9 cellular contexts compared by ENCODE assay signal in the genomic region with DNA sequence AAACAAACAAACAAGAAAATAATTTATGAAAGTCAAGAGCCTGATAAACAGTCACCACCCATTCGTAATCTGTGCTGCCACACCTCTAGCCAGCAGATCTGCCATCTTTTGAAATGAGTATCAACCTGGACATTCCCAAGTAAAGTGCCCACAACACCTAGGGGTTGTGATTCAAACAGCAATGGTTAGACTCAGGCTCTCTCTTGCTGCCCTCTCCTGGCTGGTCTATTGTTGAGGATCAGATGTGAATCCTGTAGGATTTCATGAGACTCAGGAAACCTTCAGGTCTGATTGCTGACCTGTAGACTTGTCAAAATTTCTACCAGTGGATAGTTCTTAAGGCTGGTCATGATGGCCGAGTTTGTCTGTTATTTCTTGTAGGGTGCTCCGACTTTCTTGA. TPM values are rescaled to one million over a fixed set of nuclear protein-coding genes. Genes with fewer than 3 reads are reported as not detected.
DNase-seq lines count a peak whose midpoint lies in the region; ATAC-seq and TF ChIP-seq lines count a peak whose summit lies in the region.
"Had no signal": no experiment of that assay in that cellular context is flagged by ENCODE, and none has a peak within 500 bp of the region (broad histone marks: within the 10 kb centered on the region; RNA-seq: fewer than 3 reads in every experiment).

No MANE protein-coding gene starts in this region.

- no peak overlapping the region for H3K4me3 Mint-ChIP-seq in activated CD4-positive, alpha-beta T cell treated with anti-CD3 and anti-CD28 coated beads, Interleukin-2, amount 10 ng/mL, durations not matched to agents 7 days and 5 days
- H3K4me3 Mint-ChIP-seq in stimulated activated memory B cell treated with anti-CD40 and anti-IgM and Interleukin-4, amounts not matched to agents 10 μg/mL and 1 μg/mL and 100 μg/mL, for 72 hours = no peak overlapping the region
- H3K4me3 Mint-ChIP-seq: activated naive CD4-positive, alpha-beta T cell treated with anti-CD3 and anti-CD28 coated beads, Interleukin-2, amount 50 U/mL, for 24 hours had no signal

- no peak for ATAC-seq in stimulated activated memory B cell treated with anti-CD40 and anti-IgM and Interleukin-4, amounts not matched to agents 10 μg/mL and 1 μg/mL and 100 μg/mL, for 72 hours
- no peak for ATAC-seq in HG03432 (IDR thresholded peaks at IDR 0.05; ENCODE audit: unreplicated experiment)

- H3K27ac Mint-ChIP-seq in activated CD4-positive, alpha-beta T cell treated with anti-CD3 and anti-CD28 coated beads, Interleukin-2, amount 10 ng/mL, durations not matched to agents 7 days and 5 days = no peak overlapping the region
- H3K27ac Mint-ChIP-seq in stimulated activated memory B cell treated with anti-CD40 and anti-IgM and Interleukin-4, amounts not matched to agents 10 μg/mL and 1 μg/mL and 100 μg/mL, for 72 hours = peak overlapping the region; percentile 56

- peaks cover 69% of the 10 kb centered on the region for H3K4me1 Mint-ChIP-seq in activated CD4-positive, alpha-beta T cell treated with anti-CD3 and anti-CD28 coated beads, Interleukin-2, amount 10 ng/mL, durations not matched to agents 7 days and 5 days
- H3K4me1 Mint-ChIP-seq in stimulated activated memory B cell treated with anti-CD40 and anti-IgM and Interleukin-4, amounts not matched to agents 10 μg/mL and 1 μg/mL and 100 μg/mL, for 72 hours = peaks cover 43% of the 10 kb centered on the region

- H3K9me3 ChIP-seq in esophagus squamous epithelium = no peaks in the 10 kb centered on the region

- DNase-seq in activated CD4-positive, alpha-beta T cell treated with anti-CD3 and anti-CD28 coated beads, Interleukin-2, amount 10 ng/mL, durations not matched to agents 7 days and 5 days = peak; percentile 7
- DNase-seq in activated CD4-positive, alpha-beta T cell treated with anti-CD3 and anti-CD28 coated beads, Interleukin-2, amount 50 U/mL, for 4 hours = no peak
- peak; percentile 80 for DNase-seq in NCI-H69 (lab: John Stamatoyannopoulos, UW)
- DNase-seq in esophagus squamous epithelium (lab: John Stamatoyannopoulos, UW) = no peak
- DNase-seq in germinal center (ENCODE audit: low spot score) = no peak
- no peak for DNase-seq in activated CD4-positive, CD25-positive, alpha-beta regulatory T cell treated with anti-CD3 and anti-CD28 coated beads, Interleukin-2, amount 50 U/mL, for 72 hours

- no peaks in the 10 kb centered on the region for H3K9me3 Mint-ChIP-seq in activated CD4-positive, alpha-beta T cell treated with anti-CD3 and anti-CD28 coated beads, Interleukin-2, amount 10 ng/mL, durations not matched to agents 7 days and 5 days
- no peaks in the 10 kb centered on the region for H3K9me3 Mint-ChIP-seq in stimulated activated memory B cell treated with anti-CD40 and anti-IgM and Interleukin-4, amounts not matched to agents 10 μg/mL and 1 μg/mL and 100 μg/mL, for 72 hours
- H3K9me3 Mint-ChIP-seq: activated naive CD4-positive, alpha-beta T cell treated with anti-CD3 and anti-CD28 coated beads, Interleukin-2, amount 50 U/mL, for 24 hours had no signal

- no peaks in the 10 kb centered on the region for H3K27me3 ChIP-seq in esophagus squamous epithelium

- POLR2A ChIA-PET in activated CD4-positive, alpha-beta T cell treated with anti-CD3 and anti-CD28 coated beads, Interleukin-2, amount 10 ng/mL, durations not matched to agents 7 days and 5 days (lab: Charles Lee) = no interaction called here

- CTCF ChIA-PET in activated CD4-positive, alpha-beta T cell treated with anti-CD3 and anti-CD28 coated beads, Interleukin-2, amount 10 ng/mL, durations not matched to agents 7 days and 5 days (lab: Charles Lee) = interaction anchor here (1.1 to 2.0 kb wide), 2 partner anchors 9 to 27 kb away, joined by 3 to 7 read pairs; a partner anchor contains a TSS

- TF ChIP-seq CTCF in esophagus squamous epithelium (IDR thresholded peaks at IDR 0.05) = peak in 5 of 6 experiments; percentile 25 to 70 (median 51)

- H3K36me3 ChIP-seq in esophagus squamous epithelium = peaks cover 0 to 32% (median under 1%) of the 10 kb centered on the region in 3 donors

- peaks cover 65% of the 10 kb centered on the region for H3K36me3 Mint-ChIP-seq in activated CD4-positive, alpha-beta T cell treated with anti-CD3 and anti-CD28 coated beads, Interleukin-2, amount 10 ng/mL, durations not matched to agents 7 days and 5 days (ENCODE audit: low read depth)
- H3K36me3 Mint-ChIP-seq in stimulated activated memory B cell treated with anti-CD40 and anti-IgM and Interleukin-4, amounts not matched to agents 10 μg/mL and 1 μg/mL and 100 μg/mL, for 72 hours = peaks cover 35% of the 10 kb centered on the region

- intact Hi-C loops in esophagus squamous epithelium (cut with DNase I) = no loop called here

- peaks cover 0 to 63% (median 16%) of the 10 kb centered on the region in 3 donors for H3K4me1 ChIP-seq in esophagus squamous epithelium

- 78 to 85% methylated on average over 3 of the region's 3 CpGs for WGBS in esophagus squamous epithelium, 2 donors

- no peaks in the 10 kb centered on the region for H3K27me3 Mint-ChIP-seq in activated CD4-positive, alpha-beta T cell treated with anti-CD3 and anti-CD28 coated beads, Interleukin-2, amount 10 ng/mL, durations not matched to agents 7 days and 5 days
- no peaks in the 10 kb centered on the region for H3K27me3 Mint-ChIP-seq in stimulated activated memory B cell treated with anti-CD40 and anti-IgM and Interleukin-4, amounts not matched to agents 10 μg/mL and 1 μg/mL and 100 μg/mL, for 72 hours
- H3K27me3 Mint-ChIP-seq: activated naive CD4-positive, alpha-beta T cell treated with anti-CD3 and anti-CD28 coated beads, Interleukin-2, amount 50 U/mL, for 24 hours had no signal

- TF ChIP-seq POLR2A in esophagus squamous epithelium (IDR thresholded peaks at IDR 0.05) = no peak

- peak overlapping the region in 3 of 4 donors; percentile 25 to 54 (median 31) for H3K27ac ChIP-seq in esophagus squamous epithelium

- no peak overlapping the region for H3K4me3 ChIP-seq in esophagus squamous epithelium

RNA-seq across cellular contexts. Expression of a gene that starts 26.8 kb away (rescaled TPM):
- total RNA-seq in activated CD4-positive, alpha-beta T cell treated with anti-CD3 and anti-CD28 coated beads, Interleukin-2, amount 10 ng/mL, durations not matched to agents 7 days and 5 days = 100 to 1,000 TPM; 109 to 110 TPM
- 10 to 100 TPM; 32.6 to 51.3 (median 38.9) TPM for total RNA-seq in esophagus squamous epithelium

Comparison
In these comparisons a context has a peak if more than half of its experiments do, and no peak if none do; other contexts are left out.
1. DNase-seq: peak in activated CD4-positive, alpha-beta T cell treated with anti-CD3 and anti-CD28 coated beads, Interleukin-2, amount 10 ng/mL, durations not matched to agents 7 days and 5 days (single experiment) and NCI-H69 (single experiment); none in activated CD4-positive, alpha-beta T cell treated with anti-CD3 and anti-CD28 coated beads, Interleukin-2, amount 50 U/mL, for 4 hours (0 of 2), esophagus squamous epithelium (single experiment), germinal center (single experiment) and activated CD4-positive, CD25-positive, alpha-beta regulatory T cell treated with anti-CD3 and anti-CD28 coated beads, Interleukin-2, amount 50 U/mL, for 72 hours (single experiment).